In the genomic region with DNA sequence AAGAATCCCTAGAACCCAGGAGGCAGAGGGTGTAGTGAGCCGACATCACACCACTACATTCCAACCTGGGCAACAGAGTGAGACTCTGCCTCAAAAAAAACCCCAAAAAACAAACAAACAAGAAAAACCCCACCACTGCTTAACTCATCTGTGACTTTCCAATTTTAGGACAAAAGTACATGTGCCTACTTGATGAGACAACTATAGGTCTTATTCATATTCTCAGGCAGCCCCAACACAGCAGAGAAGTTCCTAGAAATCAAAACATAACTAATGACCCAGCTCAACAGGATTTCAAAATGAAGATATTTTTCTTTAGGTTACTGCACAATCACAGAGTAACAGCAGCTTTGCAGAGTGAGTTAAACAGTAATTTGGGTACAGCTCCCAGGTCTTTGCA, we compare ENCODE assay signal across 25 cellular contexts. TPM values are rescaled to one million over a fixed set of nuclear protein-coding genes. Genes with fewer than 3 reads are reported as not detected.
DNase-seq lines count a peak whose midpoint lies in the region; ATAC-seq and TF ChIP-seq lines count a peak whose summit lies in the region.
"Had no signal": no experiment of that assay in that cellular context is flagged by ENCODE, and none has a peak within 500 bp of the region (broad histone marks: within the 10 kb centered on the region; RNA-seq: fewer than 3 reads in every experiment).

No MANE protein-coding gene starts in this region.

- TF ChIP-seq EP300 in suprapubic skin (IDR thresholded peaks at IDR 0.05), result no peak

- H3K27ac Mint-ChIP-seq in activated CD4-positive, alpha-beta T cell treated with anti-CD3 and anti-CD28 coated beads for 36 hours, result peak overlapping the region; percentile 21
- H3K27ac Mint-ChIP-seq in activated T-helper 1 cell treated with anti-CD3 and anti-CD28 coated beads, Interleukin-12 subunit alpha, Interleukin-12 subunit beta, Interleukin-2, Interleukin-4 antibody, amounts not matched to agents 30 ng/mL and 10 ng/mL and 1 ng/mL, durations not matched to agents 14 hours and 24 hours and 36 hours, result peak overlapping the region; percentile 71
- peak overlapping the region; percentile 47 for H3K27ac Mint-ChIP-seq in nephron progenitor cell
- H3K27ac Mint-ChIP-seq: CD8-positive, alpha-beta memory T cell had no signal

- peaks cover 10% of the 10 kb centered on the region for H3K36me3 Mint-ChIP-seq in activated CD4-positive, alpha-beta T cell treated with anti-CD3 and anti-CD28 coated beads for 36 hours (ENCODE audit: low read depth)
- H3K36me3 Mint-ChIP-seq in activated T-helper 1 cell treated with anti-CD3 and anti-CD28 coated beads, Interleukin-12 subunit alpha, Interleukin-12 subunit beta, Interleukin-2, Interleukin-4 antibody, amounts not matched to agents 30 ng/mL and 10 ng/mL and 1 ng/mL, durations not matched to agents 14 hours and 24 hours and 36 hours (ENCODE audit: low read depth), result peaks cover 27% of the 10 kb centered on the region
- peaks cover 52% of the 10 kb centered on the region for H3K36me3 Mint-ChIP-seq in nephron progenitor cell (ENCODE audit: low read depth)
- H3K36me3 Mint-ChIP-seq: CD8-positive, alpha-beta memory T cell had no signal

- no peaks in the 10 kb centered on the region for H3K27me3 Mint-ChIP-seq in activated CD4-positive, alpha-beta T cell treated with anti-CD3 and anti-CD28 coated beads for 36 hours
- H3K27me3 Mint-ChIP-seq in activated T-helper 1 cell treated with anti-CD3 and anti-CD28 coated beads, Interleukin-12 subunit alpha, Interleukin-12 subunit beta, Interleukin-2, Interleukin-4 antibody, amounts not matched to agents 30 ng/mL and 10 ng/mL and 1 ng/mL, durations not matched to agents 14 hours and 24 hours and 36 hours (ENCODE audit: insufficient read depth), result peaks cover 1% of the 10 kb centered on the region
- no peaks in the 10 kb centered on the region for H3K27me3 Mint-ChIP-seq in nephron progenitor cell (ENCODE audit: low read depth, poor library complexity)
- H3K27me3 Mint-ChIP-seq: CD8-positive, alpha-beta memory T cell had no signal

- CTCF ChIA-PET in activated CD4-positive, alpha-beta T cell treated with anti-CD3 and anti-CD28 coated beads for 36 hours (lab: Charles Lee), result interaction anchor here (0.7 kb wide), 1 partner anchor 155 kb away, joined by 3 read pairs; no protein-coding TSS in a partner anchor

- WGBS in suprapubic skin, result 69% methylated on average over 1 of the region's 1 CpG

- ATAC-seq in activated CD4-positive, alpha-beta T cell treated with anti-CD3 and anti-CD28 coated beads for 36 hours, result peak; percentile 58
- ATAC-seq: HepG2, K562 had no signal

- H3K4me3 ChIP-seq in GM12865 (ENCODE audit: low read depth, low read length) (no peak overlapping the region), suprapubic skin (no peak overlapping the region)
- H3K4me3 ChIP-seq: GM23248, K562 had no signal

- H3K4me1 Mint-ChIP-seq in activated CD4-positive, alpha-beta T cell treated with anti-CD3 and anti-CD28 coated beads for 36 hours, result peaks cover 14% of the 10 kb centered on the region
- peaks cover 34% of the 10 kb centered on the region for H3K4me1 Mint-ChIP-seq in activated T-helper 1 cell treated with anti-CD3 and anti-CD28 coated beads, Interleukin-12 subunit alpha, Interleukin-12 subunit beta, Interleukin-2, Interleukin-4 antibody, amounts not matched to agents 30 ng/mL and 10 ng/mL and 1 ng/mL, durations not matched to agents 14 hours and 24 hours and 36 hours (ENCODE audit: low read depth)
- H3K4me1 Mint-ChIP-seq in nephron progenitor cell, result peaks cover 21% of the 10 kb centered on the region
- H3K4me1 Mint-ChIP-seq: CD14-positive monocyte had no signal

- intact Hi-C loops in activated CD4-positive, alpha-beta T cell treated with anti-CD3 and anti-CD28 coated beads for 36 hours (cut with DNase I, micrococcal nuclease), result no loop called here
- intact Hi-C loops in activated T-helper 1 cell treated with anti-CD3 and anti-CD28 coated beads, Interleukin-12 subunit alpha, Interleukin-12 subunit beta, Interleukin-2, Interleukin-4 antibody, amounts not matched to agents 30 ng/mL and 10 ng/mL and 1 ng/mL, durations not matched to agents 14 hours and 24 hours and 36 hours (cut with micrococcal nuclease), result no loop called here

- no peak for TF ChIP-seq POLR2A in suprapubic skin (IDR thresholded peaks at IDR 0.05)

- H3K4me3 Mint-ChIP-seq in activated CD4-positive, alpha-beta T cell treated with anti-CD3 and anti-CD28 coated beads for 36 hours, result no peak overlapping the region
- no peak overlapping the region for H3K4me3 Mint-ChIP-seq in activated T-helper 1 cell treated with anti-CD3 and anti-CD28 coated beads, Interleukin-12 subunit alpha, Interleukin-12 subunit beta, Interleukin-2, Interleukin-4 antibody, amounts not matched to agents 30 ng/mL and 10 ng/mL and 1 ng/mL, durations not matched to agents 14 hours and 24 hours and 36 hours
- no peak overlapping the region for H3K4me3 Mint-ChIP-seq in nephron progenitor cell
- H3K4me3 Mint-ChIP-seq: CD14-positive monocyte; CD8-positive, alpha-beta memory T cell had no signal

- H3K4me1 ChIP-seq in suprapubic skin, result no peaks in the 10 kb centered on the region
- H3K4me1 ChIP-seq: BE2C had no signal

- no peaks in the 10 kb centered on the region for H3K36me3 ChIP-seq in suprapubic skin
- H3K36me3 ChIP-seq: BE2C had no signal

- no peaks in the 10 kb centered on the region for H3K9me3 Mint-ChIP-seq in activated CD4-positive, alpha-beta T cell treated with anti-CD3 and anti-CD28 coated beads for 36 hours (ENCODE audit: low read depth)
- H3K9me3 Mint-ChIP-seq in activated T-helper 1 cell treated with anti-CD3 and anti-CD28 coated beads, Interleukin-12 subunit alpha, Interleukin-12 subunit beta, Interleukin-2, Interleukin-4 antibody, amounts not matched to agents 30 ng/mL and 10 ng/mL and 1 ng/mL, durations not matched to agents 14 hours and 24 hours and 36 hours, result no peaks in the 10 kb centered on the region
- H3K9me3 Mint-ChIP-seq in nephron progenitor cell, result peaks cover 7% of the 10 kb centered on the region
- H3K9me3 Mint-ChIP-seq: CD8-positive, alpha-beta memory T cell had no signal

- TF ChIP-seq CTCF in GM12865 (IDR thresholded peaks at IDR 0.05; ENCODE audit: insufficient read depth, low read depth, low read length, missing control alignments) (no peak), nephron progenitor cell (IDR thresholded peaks at IDR 0.05) (no peak), suprapubic skin (IDR thresholded peaks at IDR 0.05) (no peak)

- no peak for DNase-seq in activated CD4-positive, alpha-beta T cell treated with anti-CD3 and anti-CD28 coated beads for 36 hours
- no peak for DNase-seq in activated CD4-positive, alpha-beta T cell treated with anti-CD3 and anti-CD28 coated beads for 4 hours
- DNase-seq in GM12865 (ENCODE audit: low read depth), result peak; percentile 26
- DNase-seq in activated T-helper 1 cell treated with anti-CD3 and anti-CD28 coated beads, Interleukin-12 subunit alpha, Interleukin-12 subunit beta, Interleukin-2, Interleukin-4 antibody, amounts not matched to agents 30 ng/mL and 10 ng/mL and 1 ng/mL, durations not matched to agents 14 hours and 24 hours and 36 hours (ENCODE audit: low spot score), result no peak
- no peak for DNase-seq in nephron progenitor cell
- no peak for DNase-seq in iPS-NIHi11 (ENCODE audit: low spot score)
- DNase-seq in NCI-H2029 (lab: John Stamatoyannopoulos, UW), result no peak
- DNase-seq in suprapubic skin (ENCODE audit: low spot score in 2 of 2), result no peak
- DNase-seq: BE2C; CD8-positive, alpha-beta memory T cell; DND-41; GM23248; H7; Kasumi-1; NCI-H1092 treated with DMSO at 0.1 percent for 48 hours; NCI-H1436; NCI-H187; NCI-H524; NCI-H774; SHP77 had no signal

- no peak overlapping the region for H3K27ac ChIP-seq in suprapubic skin
- H3K27ac ChIP-seq: 22Rv1, GM23248, RWPE1 had no signal

- H3K27me3 ChIP-seq in suprapubic skin, result no peaks in the 10 kb centered on the region
- H3K27me3 ChIP-seq: BE2C had no signal

- POLR2A ChIA-PET in activated CD4-positive, alpha-beta T cell treated with anti-CD3 and anti-CD28 coated beads for 36 hours (lab: Charles Lee), result no interaction called here

- H3K9me3 ChIP-seq in suprapubic skin, result no peaks in the 10 kb centered on the region
- H3K9me3 ChIP-seq: BE2C had no signal

RNA-seq across cellular contexts. Expression of a gene that starts 26.4 kb away (rescaled TPM):
- 10 to 100 TPM; 60.7 to 72.6 TPM for total RNA-seq in activated CD4-positive, alpha-beta T cell treated with anti-CD3 and anti-CD28 coated beads for 36 hours
- total RNA-seq in activated T-helper 1 cell treated with anti-CD3 and anti-CD28 coated beads, Interleukin-12 subunit alpha, Interleukin-12 subunit beta, Interleukin-2, Interleukin-4 antibody, amounts not matched to agents 30 ng/mL and 10 ng/mL and 1 ng/mL, durations not matched to agents 14 hours and 24 hours and 36 hours, result 119 and 127 TPM in 2 replicates
- total RNA-seq in suprapubic skin, result 100 to 1,000 TPM in 1 of 4 donors, 10 to 100 TPM in 3; 71.9 to 135 (median 87.9) TPM

Comparison
In these comparisons a context has a peak if more than half of its experiments do, and no peak if none do; other contexts are left out.
1. H3K27ac Mint-ChIP-seq: peak in every context shown above with its lines; median percentile 71 in activated T-helper 1 cell treated with anti-CD3 and anti-CD28 coated beads, Interleukin-12 subunit alpha, Interleukin-12 subunit beta, Interleukin-2, Interleukin-4 antibody, amounts not matched to agents 30 ng/mL and 10 ng/mL and 1 ng/mL, durations not matched to agents 14 hours and 24 hours and 36 hours; 47 in nephron progenitor cell; 21 in activated CD4-positive, alpha-beta T cell treated with anti-CD3 and anti-CD28 coated beads for 36 hours.